8 cellular contexts compared by ENCODE assay signal in the genomic region with DNA sequence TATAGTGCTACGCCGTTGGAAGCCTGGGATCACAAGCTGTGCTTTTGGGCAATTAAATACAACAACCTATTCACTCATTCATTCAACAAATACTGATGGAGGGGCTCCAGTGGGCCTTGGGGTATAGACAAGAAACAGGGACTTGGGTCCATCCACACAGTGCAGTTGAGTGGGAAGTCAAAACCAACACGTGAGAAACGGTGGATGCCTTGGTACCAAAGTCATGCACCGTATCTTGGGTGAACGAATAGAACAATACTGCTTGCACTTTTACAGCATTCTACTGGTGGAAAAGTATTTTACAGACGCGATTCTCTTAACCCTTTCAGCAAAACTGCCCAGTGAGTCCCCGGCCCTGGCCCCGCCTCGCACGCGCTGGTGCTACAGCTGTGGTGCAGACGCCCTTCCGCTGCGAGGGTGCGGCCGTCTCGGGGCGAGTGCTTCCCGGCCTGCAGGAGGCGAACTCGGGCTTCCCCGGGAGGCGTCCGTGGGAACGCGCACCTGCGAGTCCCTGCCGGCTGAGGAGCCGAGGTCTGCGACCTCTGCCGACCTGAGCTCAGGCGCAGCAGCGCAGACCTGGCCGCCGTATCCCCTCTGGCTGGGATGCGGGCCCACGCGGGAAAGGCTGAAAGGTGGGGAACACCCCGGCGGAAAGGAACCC. TPM values are rescaled to one million over a fixed set of nuclear protein-coding genes. Genes with fewer than 3 reads are reported as not detected.
DNase-seq lines count a peak whose midpoint lies in the region; ATAC-seq, FAIRE-seq and TF ChIP-seq lines count a peak whose summit lies in the region.

No MANE protein-coding gene starts in this region.

- peak overlapping the region; percentile 78 for H3K4me3 ChIP-seq in BLaER1
- H3K4me3 ChIP-seq in fibroblast of the aortic adventitia (ENCODE audit: low read depth, low read length): peak overlapping the region; percentile 83
- H3K4me3 ChIP-seq in neural cell (ENCODE audit: low read length): peak overlapping the region; percentile 95
- peak overlapping the region; percentile 80 to 83 for H3K4me3 ChIP-seq in stomach smooth muscle (ENCODE audit: low read length in 2 of 2)

- H3K27ac ChIP-seq in BLaER1: peak overlapping the region; percentile 62
- no peak overlapping the region for H3K27ac ChIP-seq in neural cell (ENCODE audit: low read length)
- H3K27ac ChIP-seq in stomach smooth muscle (ENCODE audit: low read length): no peak overlapping the region

- TF ChIP-seq CTCF in fibroblast of the aortic adventitia (IDR thresholded peaks at IDR 0.05; ENCODE audit: insufficient read depth, low read length): peak; percentile 70
- peak; percentile 69 for TF ChIP-seq CTCF in neural cell (IDR thresholded peaks at IDR 0.05; ENCODE audit: poor library complexity, severe bottlenecking)

- peak overlapping the region; percentile 98 for H3K4me2 ChIP-seq in BLaER1
- H3K4me2 ChIP-seq in neural cell (ENCODE audit: low read length): no peak overlapping the region

- FAIRE-seq in GM19239 (lab: Jason Lieb, UNC): peak; percentile 18

- H3K27ac Mint-ChIP-seq in activated T-cell treated with anti-CD3 and anti-CD28 coated beads, Interleukin-2, amount 50 U/mL, for 72 hours: no peak overlapping the region

- H3K36me3 Mint-ChIP-seq in activated T-cell treated with anti-CD3 and anti-CD28 coated beads, Interleukin-2, amount 50 U/mL, for 72 hours (ENCODE audit: insufficient read depth in 2 of 2): no peaks in the 10 kb centered on the region

- H3K4me3 Mint-ChIP-seq in activated T-cell treated with anti-CD3 and anti-CD28 coated beads, Interleukin-2, amount 50 U/mL, for 72 hours: peak overlapping the region; percentile 53 to 83

- TF ChIP-seq RAD21 in neural cell (conservative IDR thresholded peaks at IDR 0.05): peak; percentile 44

- H3K4me1 ChIP-seq in BLaER1: peaks cover 13% of the 10 kb centered on the region; the same call in 1 of the 2 replicates
- H3K4me1 ChIP-seq in stomach smooth muscle (ENCODE audit: control insufficient read depth, insufficient read depth, low read length): peaks cover 17% of the 10 kb centered on the region

- H3K36me3 ChIP-seq in BLaER1 (no peaks in the 10 kb centered on the region), neural cell (ENCODE audit: insufficient read depth, low read length) (no peaks in the 10 kb centered on the region), stomach smooth muscle (ENCODE audit: control insufficient read depth in 2 of 2, insufficient read depth in 2 of 2, low read length in 2 of 2) (no peaks in the 10 kb centered on the region)

- no peaks in the 10 kb centered on the region for H3F3A ChIP-seq in neural cell (ENCODE audit: insufficient read depth, low read length, poor library complexity, severe bottlenecking)

- no peaks in the 10 kb centered on the region for H3K79me2 ChIP-seq in neural cell (replicated peaks; ENCODE audit: insufficient read depth, low read length)

- no peak for TF ChIP-seq EP300 in neural cell (conservative IDR thresholded peaks at IDR 0.05; ENCODE audit: poor library complexity, severe bottlenecking)

- H3K9me2 ChIP-seq in neural cell (ENCODE audit: insufficient read depth, low read length): no peaks in the 10 kb centered on the region

- peak; percentile 53 for DNase-seq in GM19239 (ENCODE audit: insufficient read length, low spot score)
- DNase-seq in OCI-M1 (lab: John Stamatoyannopoulos, UW): peak; percentile 62
- DNase-seq in activated T-cell treated with anti-CD3 and anti-CD28 coated beads, Interleukin-2, amount 50 U/mL, for 72 hours: peak; percentile 78 to 79
- DNase-seq in fibroblast of the aortic adventitia (ENCODE audit: low read depth): peak; percentile 55

- H3K9me3 ChIP-seq in BLaER1: no peaks in the 10 kb centered on the region
- no peaks in the 10 kb centered on the region for H3K9me3 ChIP-seq in neural cell (ENCODE audit: low read length)
- no peaks in the 10 kb centered on the region for H3K9me3 ChIP-seq in stomach smooth muscle (ENCODE audit: control insufficient read depth in 2 of 2, low read length in 2 of 2)

- peaks cover 25% of the 10 kb centered on the region for H3K27me3 ChIP-seq in BLaER1
- H3K27me3 ChIP-seq in neural cell (ENCODE audit: insufficient read depth, low read depth, low read length): no peaks in the 10 kb centered on the region
- peaks cover 0 to 10% of the 10 kb centered on the region in 2 donors for H3K27me3 ChIP-seq in stomach smooth muscle (ENCODE audit: control insufficient read depth in 1 of 2, insufficient read depth in 2 of 2, low read length in 2 of 2)

- ATAC-seq in HG03378 (IDR thresholded peaks at IDR 0.05; ENCODE audit: unreplicated experiment): peak; percentile 39
- peak; percentile 73 to 74 for ATAC-seq in activated T-cell treated with anti-CD3 and anti-CD28 coated beads, Interleukin-2, amount 50 U/mL, for 72 hours (replicated peaks in 1 of 2)

- no peak overlapping the region for H2AFZ ChIP-seq in neural cell (ENCODE audit: low read depth, low read length)

- H3K9me3 Mint-ChIP-seq in activated T-cell treated with anti-CD3 and anti-CD28 coated beads, Interleukin-2, amount 50 U/mL, for 72 hours: no peaks in the 10 kb centered on the region

- H4K20me1 ChIP-seq in BLaER1 (peaks cover 12% of the 10 kb centered on the region; the same call in 1 of the 2 replicates), neural cell (ENCODE audit: insufficient read depth) (no peaks in the 10 kb centered on the region)

- peak overlapping the region; percentile 66 for H3K9ac ChIP-seq in BLaER1
- H3K9ac ChIP-seq in neural cell (ENCODE audit: low read length): peak overlapping the region; percentile 62
- H3K9ac ChIP-seq in stomach smooth muscle (ENCODE audit: low read length in 2 of 2): peak overlapping the region; percentile 54 to 64

- H3K4me1 Mint-ChIP-seq in activated T-cell treated with anti-CD3 and anti-CD28 coated beads, Interleukin-2, amount 50 U/mL, for 72 hours (ENCODE audit: low read depth): peaks cover 34% of the 10 kb centered on the region

- peaks cover 56% of the 10 kb centered on the region for H3K27me3 Mint-ChIP-seq in activated T-cell treated with anti-CD3 and anti-CD28 coated beads, Interleukin-2, amount 50 U/mL, for 72 hours (ENCODE audit: low read depth)

TF ChIP-seq in neural cell, 6 proteins besides CTCF, POLR2A, EP300 and RAD21:
- TF ChIP-seq SMC3 (conservative IDR thresholded peaks at IDR 0.05; ENCODE audit: poor library complexity) (peak; percentile 21), POLR2AphosphoS5 (IDR thresholded peaks at IDR 0.05) (no peak)

RNA-seq across cellular contexts. Expression of a gene that starts 8.3 kb away (rescaled TPM):
- total RNA-seq in activated T-cell treated with anti-CD3 and anti-CD28 coated beads, Interleukin-2, amount 50 U/mL, for 72 hours: under 1 TPM in 1 of 2 donors, not detected in 1; 0.07 TPM
- total RNA-seq in fibroblast of the aortic adventitia (ENCODE audit: low replicate concordance): 0.08 and 7.3 TPM in 2 replicates
- 2.3 and 3.3 TPM in 2 replicates for polyA plus RNA-seq in neural cell
- 4.9 and 5.6 TPM in 2 replicates for polyA minus RNA-seq in neural cell
